Comparison of ENCODE assay signal across 27 cellular contexts in genomic region chr1:64051801-64052200, GRCh38.
A peak's percentile ranks its signal among the peaks of the same experiment; 100 is the strongest.
DNase-seq lines count a peak whose midpoint lies in the region; ATAC-seq and TF ChIP-seq lines count a peak whose summit lies in the region.
"Had no signal": no experiment of that assay in that cellular context is flagged by ENCODE, and none has a peak within 500 bp of the region (broad histone marks: within the 10 kb centered on the region; RNA-seq: fewer than 3 reads in every experiment).

No MANE protein-coding gene starts in this region.

- no peak overlapping the region for H3K27ac Mint-ChIP-seq in T-helper 17 cell
- H3K27ac Mint-ChIP-seq: activated CD8-positive, alpha-beta T cell treated with anti-CD3 and anti-CD28 coated beads for 36 hours; CD4-positive, alpha-beta T cell; GM23338; stimulated activated effector memory CD8-positive, alpha-beta T cell treated with anti-CD3 and anti-CD28 coated beads, Interleukin-12 subunit alpha, Interleukin-12 subunit beta, amount 100 ng/mL, for 72 hours; T-cell had no signal

- no peaks in the 10 kb centered on the region for H3K27me3 ChIP-seq in right atrium auricular region
- H3K27me3 ChIP-seq: MG63, neutrophil, upper lobe of right lung had no signal

- H3K4me1 ChIP-seq in right atrium auricular region = no peaks in the 10 kb centered on the region
- H3K4me1 ChIP-seq: upper lobe of right lung had no signal

- peak overlapping the region; percentile 18 to 56 for H3K27ac ChIP-seq in right atrium auricular region
- H3K27ac ChIP-seq: neutrophil, upper lobe of right lung had no signal

- peaks cover 28% of the 10 kb centered on the region for H3K27me3 Mint-ChIP-seq in T-helper 17 cell
- H3K27me3 Mint-ChIP-seq: activated CD8-positive, alpha-beta T cell treated with anti-CD3 and anti-CD28 coated beads for 36 hours; CD4-positive, alpha-beta T cell; T-cell had no signal

- no peak for ATAC-seq in T-helper 17 cell
- ATAC-seq: activated CD8-positive, alpha-beta T cell treated with anti-CD3 and anti-CD28 coated beads for 36 hours; GM23338; K562; stimulated activated effector memory CD8-positive, alpha-beta T cell treated with anti-CD3 and anti-CD28 coated beads, Interleukin-12 subunit alpha, Interleukin-12 subunit beta, amount 100 ng/mL, for 72 hours; T-cell; upper lobe of right lung had no signal

- no peaks in the 10 kb centered on the region for H3K36me3 Mint-ChIP-seq in T-helper 17 cell (ENCODE audit: low read depth)
- H3K36me3 Mint-ChIP-seq: stimulated activated effector memory CD8-positive, alpha-beta T cell treated with anti-CD3 and anti-CD28 coated beads, Interleukin-12 subunit alpha, Interleukin-12 subunit beta, amount 100 ng/mL, for 72 hours; T-cell had no signal

- peaks cover 6% of the 10 kb centered on the region for H3K36me3 ChIP-seq in right atrium auricular region
- H3K36me3 ChIP-seq: MG63, neutrophil, upper lobe of right lung had no signal

- DNase-seq in NCI-H2196 (lab: John Stamatoyannopoulos, UW; ENCODE audit: unreplicated experiment) (peak; percentile 24), NCI-H2196 treated with DMSO at 0.1 percent for 48 hours (lab: John Stamatoyannopoulos, UW; ENCODE audit: unreplicated experiment) (no peak), RPMI8226 (peak; percentile 11), right atrium auricular region (ENCODE audit: low spot score) (no peak), retinal pigment epithelial cell (ENCODE audit: low read depth) (peak; percentile 62), GM20000 (ENCODE audit: low spot score) (no peak), T-helper 17 cell (no peak), SKM-1 (lab: John Stamatoyannopoulos, UW; ENCODE audit: unreplicated experiment) (no peak)
- DNase-seq: 8988T; activated CD4-positive, alpha-beta T cell treated with anti-CD3 and anti-CD28 coated beads for 1 hour; activated CD8-positive, alpha-beta T cell treated with anti-CD3 and anti-CD28 coated beads for 36 hours; CD4-positive, alpha-beta T cell; cerebellar nuclear complex; DMS 273 treated with DMSO at 0.1 percent for 48 hours; effector CD4-positive, alpha-beta T cell; erythroblast; MG63; NCI-H2171 treated with DMSO at 0.1 percent for 48 hours; retina; SIG-M5; stimulated activated CD4-positive, alpha-beta T cell treated with anti-CD3 and anti-CD28 coated beads, Interleukin-2, amount 100 ng/mL, for 48 hours; T-cell; upper lobe of right lung had no signal

- TF ChIP-seq CTCF in right atrium auricular region (IDR thresholded peaks at IDR 0.05) = no peak
- no peak for TF ChIP-seq CTCF in retinal pigment epithelial cell (conservative IDR thresholded peaks at IDR 0.05; ENCODE audit: low read depth, low read length)
- TF ChIP-seq CTCF in GM20000 (IDR thresholded peaks at IDR 0.05; ENCODE audit: extremely low read depth, missing control alignments) = no peak

- no peak overlapping the region for H3K4me3 Mint-ChIP-seq in T-helper 17 cell
- H3K4me3 Mint-ChIP-seq: activated CD8-positive, alpha-beta T cell treated with anti-CD3 and anti-CD28 coated beads for 36 hours; CD4-positive, alpha-beta T cell; GM23338; stimulated activated effector memory CD8-positive, alpha-beta T cell treated with anti-CD3 and anti-CD28 coated beads, Interleukin-12 subunit alpha, Interleukin-12 subunit beta, amount 100 ng/mL, for 72 hours; T-cell had no signal

- H3K9me3 ChIP-seq in right atrium auricular region (no peaks in the 10 kb centered on the region), T-helper 17 cell (ENCODE audit: control insufficient read depth, low read length, poor library complexity, severe bottlenecking) (no peaks in the 10 kb centered on the region)
- H3K9me3 ChIP-seq: MG63, neutrophil, upper lobe of right lung had no signal

- H3K4me1 Mint-ChIP-seq in T-helper 17 cell = no peaks in the 10 kb centered on the region
- H3K4me1 Mint-ChIP-seq: stimulated activated effector memory CD8-positive, alpha-beta T cell treated with anti-CD3 and anti-CD28 coated beads, Interleukin-12 subunit alpha, Interleukin-12 subunit beta, amount 100 ng/mL, for 72 hours; T-cell had no signal

- no peak overlapping the region for H3K4me3 ChIP-seq in right atrium auricular region
- no peak overlapping the region for H3K4me3 ChIP-seq in retinal pigment epithelial cell (ENCODE audit: low read length)
- H3K4me3 ChIP-seq: GM23338, K562, MG63, upper lobe of right lung had no signal

Comparison
In these comparisons a context has a peak if more than half of its experiments do, and no peak if none do; other contexts are left out.
1. DNase-seq: peak in NCI-H2196 (single experiment), RPMI8226 (single experiment) and retinal pigment epithelial cell (single experiment); none in NCI-H2196 treated with DMSO at 0.1 percent for 48 hours (single experiment), right atrium auricular region (single experiment), GM20000 (single experiment), T-helper 17 cell (0 of 3) and SKM-1 (single experiment).